ENCODE assay signal across 11 cellular contexts in genomic region chr17:15269690-15270089, GRCh38.
"Had no signal": no experiment of that assay in that cellular context is flagged by ENCODE, and none has a peak within 500 bp of the region (broad histone marks: within the 10 kb centered on the region; RNA-seq: fewer than 3 reads in every experiment).

No MANE protein-coding gene starts in this region.

- H3K27ac ChIP-seq: suprapubic skin, WERI-Rb-1 had no signal

- ATAC-seq: activated naive CD4-positive, alpha-beta T cell treated with anti-CD3 and anti-CD28 coated beads, Interleukin-2, amount 50 U/mL, for 72 hours; effector memory CD8-positive, alpha-beta T cell had no signal

- H3K9me3 ChIP-seq: adrenal gland, breast epithelium, suprapubic skin had no signal

- DNase-seq: activated CD4-positive, alpha-beta T cell treated with anti-CD3 and anti-CD28 coated beads, Interleukin-2, amount 50 U/mL, for 4 hours; activated gamma-delta T cell treated with Interleukin-2 at 50 U/mL for 16 hours; adrenal gland; effector memory CD8-positive, alpha-beta T cell; mammary epithelial cell; nephron progenitor cell; SW 1271; WERI-Rb-1 had no signal

- H3K4me3 ChIP-seq: adrenal gland, breast epithelium, suprapubic skin had no signal

- H3K27me3 ChIP-seq: adrenal gland, breast epithelium, suprapubic skin had no signal
